Comparison of ENCODE assay signal across 9 cellular contexts in the genomic region with DNA sequence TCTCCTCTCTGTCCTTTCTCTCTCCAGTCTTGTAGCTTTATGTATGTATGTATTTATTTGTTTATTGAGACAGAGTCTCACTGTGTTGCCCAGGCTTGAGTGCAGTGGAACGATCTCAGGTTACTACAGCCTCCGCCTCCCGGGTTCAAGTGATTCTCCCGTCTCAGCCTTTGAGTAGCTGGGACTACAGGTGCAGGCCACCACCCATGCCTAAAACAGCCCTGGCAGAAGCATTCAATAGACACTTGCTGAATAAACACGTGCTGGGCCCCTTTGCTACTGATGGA. TPM values are rescaled to one million over a fixed set of nuclear protein-coding genes. Genes with fewer than 3 reads are reported as not detected.
DNase-seq lines count a peak whose midpoint lies in the region; ATAC-seq and TF ChIP-seq lines count a peak whose summit lies in the region.
"Had no signal": no experiment of that assay in that cellular context is flagged by ENCODE, and none has a peak within 500 bp of the region (broad histone marks: within the 10 kb centered on the region; RNA-seq: fewer than 3 reads in every experiment).

No MANE protein-coding gene starts in this region.

- H3K4me3 ChIP-seq in breast epithelium (peak overlapping the region in 1 of 3 donors; percentile 4), lower lobe of right lung (peak overlapping the region; percentile 60), thoracic aorta (peak overlapping the region; percentile 75), thyroid gland (replicated peaks in 1 of 3) (no peak overlapping the region)

- TF ChIP-seq POLR2A in breast epithelium (IDR thresholded peaks at IDR 0.05) (no peak), thyroid gland (IDR thresholded peaks at IDR 0.05) (no peak)

- no peaks in the 10 kb centered on the region for H3K9me3 Mint-ChIP-seq in MCF 10A (ENCODE audit: unreplicated experiment)
- no peaks in the 10 kb centered on the region for H3K9me3 Mint-ChIP-seq in activated CD8-positive, alpha-beta T cell treated with anti-CD3 and anti-CD28 coated beads, Interleukin-2, amount 10 ng/mL, durations not matched to agents 7 days and 5 days (ENCODE audit: insufficient read depth)

- H3K36me3 ChIP-seq in breast epithelium (no peaks in the 10 kb centered on the region), lower lobe of right lung (peaks cover 50% of the 10 kb centered on the region), thoracic aorta (peaks cover 19% of the 10 kb centered on the region), thyroid gland (peaks cover 19 to 35% of the 10 kb centered on the region in 2 donors)

- H3K27ac ChIP-seq in breast epithelium (no peak overlapping the region), lower lobe of right lung (no peak overlapping the region), thoracic aorta (peak overlapping the region; percentile 31 to 56), thyroid gland (no peak overlapping the region)

- WGBS in thyroid gland, 2 donors: 49 to 51% methylated on average over 5 of the region's 5 CpGs

- no peak overlapping the region for H3K27ac Mint-ChIP-seq in MCF 10A (ENCODE audit: low read depth, unreplicated experiment)
- H3K27ac Mint-ChIP-seq in activated CD8-positive, alpha-beta T cell treated with anti-CD3 and anti-CD28 coated beads, Interleukin-2, amount 10 ng/mL, durations not matched to agents 7 days and 5 days: peak overlapping the region; percentile 14

- peaks cover 35% of the 10 kb centered on the region for H3K4me1 Mint-ChIP-seq in MCF 10A (ENCODE audit: insufficient read depth, unreplicated experiment)
- peaks cover 41% of the 10 kb centered on the region for H3K4me1 Mint-ChIP-seq in activated CD8-positive, alpha-beta T cell treated with anti-CD3 and anti-CD28 coated beads, Interleukin-2, amount 10 ng/mL, durations not matched to agents 7 days and 5 days (ENCODE audit: low read depth)

- H3K36me3 Mint-ChIP-seq in MCF 10A (ENCODE audit: insufficient read depth, unreplicated experiment): peaks cover 42% of the 10 kb centered on the region
- H3K36me3 Mint-ChIP-seq in activated CD8-positive, alpha-beta T cell treated with anti-CD3 and anti-CD28 coated beads, Interleukin-2, amount 10 ng/mL, durations not matched to agents 7 days and 5 days (ENCODE audit: low read depth): peaks cover 42% of the 10 kb centered on the region

- CTCF ChIA-PET in MCF 10A (lab: Yijun Ruan, JAX): no interaction called here
- CTCF ChIA-PET in activated CD8-positive, alpha-beta T cell treated with anti-CD3 and anti-CD28 coated beads, Interleukin-2, amount 10 ng/mL, durations not matched to agents 7 days and 5 days (lab: Charles Lee): no interaction called here

- H3K27me3 Mint-ChIP-seq in MCF 10A (ENCODE audit: insufficient read depth, unreplicated experiment): no peaks in the 10 kb centered on the region
- no peaks in the 10 kb centered on the region for H3K27me3 Mint-ChIP-seq in activated CD8-positive, alpha-beta T cell treated with anti-CD3 and anti-CD28 coated beads, Interleukin-2, amount 10 ng/mL, durations not matched to agents 7 days and 5 days (ENCODE audit: low read depth)

- H3K27me3 ChIP-seq in breast epithelium (no peaks in the 10 kb centered on the region), lower lobe of right lung (ENCODE audit: low read depth) (no peaks in the 10 kb centered on the region), thoracic aorta (replicated peaks; ENCODE audit: insufficient read depth) (no peaks in the 10 kb centered on the region), thyroid gland (no peaks in the 10 kb centered on the region)

- TF ChIP-seq CTCF in MCF 10A (IDR thresholded peaks at IDR 0.05; ENCODE audit: unreplicated experiment): no peak
- TF ChIP-seq CTCF in breast epithelium (IDR thresholded peaks at IDR 0.05): no peak
- TF ChIP-seq CTCF in lower lobe of right lung (IDR thresholded peaks at IDR 0.05): no peak
- no peak for TF ChIP-seq CTCF in thoracic aorta (IDR thresholded peaks at IDR 0.05)
- TF ChIP-seq CTCF in thyroid gland (IDR thresholded peaks at IDR 0.05): no peak

- no peak for DNase-seq in MCF 10A (ENCODE audit: unreplicated experiment)
- no peak for DNase-seq in breast epithelium (ENCODE audit: low spot score in 2 of 2)
- DNase-seq in activated CD8-positive, alpha-beta T cell treated with anti-CD3 and anti-CD28 coated beads, Interleukin-2, amount 10 ng/mL, durations not matched to agents 7 days and 5 days: no peak
- no peak for DNase-seq in lower lobe of right lung
- DNase-seq in thoracic aorta (ENCODE audit: low spot score): no peak
- DNase-seq in thyroid gland: no peak
- DNase-seq in HK-2 (ENCODE audit: unreplicated experiment): no peak
- DNase-seq in AML-193 (lab: John Stamatoyannopoulos, UW): no peak
- DNase-seq: NCI-H146 had no signal

- no TSS peak for BruUV-seq in MCF 10A (replicated peaks; lab: Mats Ljungman, UMichigan)

- no peak for ATAC-seq in activated CD8-positive, alpha-beta T cell treated with anti-CD3 and anti-CD28 coated beads, Interleukin-2, amount 10 ng/mL, durations not matched to agents 7 days and 5 days
- ATAC-seq in lower lobe of right lung (no peak), thoracic aorta (ENCODE audit: insufficient number of reproducible peaks, low FRiP score, low read depth) (no peak)

- H3K4me1 ChIP-seq in breast epithelium (peaks cover 8 to 28% of the 10 kb centered on the region in 2 donors), lower lobe of right lung (peaks cover 45% of the 10 kb centered on the region), thoracic aorta (ENCODE audit: control insufficient read depth in 1 of 2, low read depth in 2 of 2) (peaks cover 41 to 70% of the 10 kb centered on the region in 2 donors), thyroid gland (peaks cover 14 to 46% of the 10 kb centered on the region in 2 donors)

- POLR2A ChIA-PET in MCF 10A (lab: Yijun Ruan, JAX): interaction anchor here (8.0 kb wide), 1 partner anchor 14 kb away, joined by 123 read pairs; no protein-coding TSS in a partner anchor
- POLR2A ChIA-PET in activated CD8-positive, alpha-beta T cell treated with anti-CD3 and anti-CD28 coated beads, Interleukin-2, amount 10 ng/mL, durations not matched to agents 7 days and 5 days (lab: Charles Lee): interaction anchor here (0.6 to 8.0 kb wide), 2 partner anchors 15 to 58 kb away, joined by 3 to 170 read pairs; no protein-coding TSS in a partner anchor

- peak overlapping the region; percentile 78 for H3K4me3 Mint-ChIP-seq in MCF 10A (ENCODE audit: unreplicated experiment)
- peak overlapping the region; percentile 74 for H3K4me3 Mint-ChIP-seq in activated CD8-positive, alpha-beta T cell treated with anti-CD3 and anti-CD28 coated beads, Interleukin-2, amount 10 ng/mL, durations not matched to agents 7 days and 5 days

- H3K9me3 ChIP-seq in breast epithelium (no peaks in the 10 kb centered on the region), lower lobe of right lung (no peaks in the 10 kb centered on the region), thoracic aorta (no peaks in the 10 kb centered on the region), thyroid gland (no peaks in the 10 kb centered on the region)

- intact Hi-C loops in MCF 10A (cut with micrococcal nuclease): no loop called here
- intact Hi-C loops in breast epithelium (cut with DNase I; ENCODE audit: low total_unique reads): no loop called here
- intact Hi-C loops in lower lobe of right lung (cut with DNase I): no loop called here
- intact Hi-C loops in thyroid gland (cut with DNase I): no loop called here

RNA-seq across cellular contexts. Expression of a gene that starts 2.5 kb away (rescaled TPM):
- 20.4 and 24.3 TPM in 2 replicates for total RNA-seq in MCF 10A (2022)
- total RNA-seq in breast epithelium: 10 to 100 TPM; 40.3 to 62.7 (median 51.4) TPM
- total RNA-seq in activated CD8-positive, alpha-beta T cell treated with anti-CD3 and anti-CD28 coated beads, Interleukin-2, amount 10 ng/mL, durations not matched to agents 7 days and 5 days: 10 to 100 TPM; 37.4 to 39.7 TPM
- 46.8 TPM for total RNA-seq in lower lobe of right lung
- 100 to 1,000 TPM in 1 of 2 donors, 10 to 100 TPM in 1; 86.1 to 110 TPM for total RNA-seq in thoracic aorta
- total RNA-seq in thyroid gland: 10 to 100 TPM; 74.6 to 98.0 (median 84.0) TPM

RNA-seq across cellular contexts. Expression of a gene that starts 10.7 kb away (rescaled TPM):
- total RNA-seq in MCF 10A (2022): 47.2 and 48.2 TPM in 2 replicates
- 10 to 100 TPM; 45.9 to 86.1 (median 57.5) TPM for total RNA-seq in breast epithelium
- total RNA-seq in activated CD8-positive, alpha-beta T cell treated with anti-CD3 and anti-CD28 coated beads, Interleukin-2, amount 10 ng/mL, durations not matched to agents 7 days and 5 days: 10 to 100 TPM; 25.0 to 26.1 TPM
- total RNA-seq in lower lobe of right lung: 84.5 TPM
- 100 to 1,000 TPM in 1 of 2 donors, 10 to 100 TPM in 1; 71.3 to 123 TPM for total RNA-seq in thoracic aorta
- total RNA-seq in thyroid gland: 100 to 1,000 TPM in 1 of 4 donors, 10 to 100 TPM in 3; 64.4 to 107 (median 80.8) TPM

RNA-seq across cellular contexts. Expression of a gene that starts 56.5 kb away (rescaled TPM):
- total RNA-seq in MCF 10A (2022): 95.6 and 105 TPM in 2 replicates
- 10 to 100 TPM; 51.4 to 64.9 (median 62.1) TPM for total RNA-seq in breast epithelium
- 10 to 100 TPM; 55.1 to 60.4 TPM for total RNA-seq in activated CD8-positive, alpha-beta T cell treated with anti-CD3 and anti-CD28 coated beads, Interleukin-2, amount 10 ng/mL, durations not matched to agents 7 days and 5 days
- 72.2 TPM for total RNA-seq in lower lobe of right lung
- total RNA-seq in thoracic aorta: 10 to 100 TPM; 48.7 to 50.1 TPM
- 100 to 1,000 TPM in 2 of 4 donors, 10 to 100 TPM in 2; 80.0 to 131 (median 111) TPM for total RNA-seq in thyroid gland

Comparison
In these comparisons a context has a peak if more than half of its experiments do, and no peak if none do; other contexts are left out.
1. H3K27ac ChIP-seq: peak in thoracic aorta (2 of 2); none in breast epithelium (0 of 2), lower lobe of right lung (single experiment) and thyroid gland (0 of 3).
2. H3K4me3 ChIP-seq: peak in lower lobe of right lung (single experiment) and thoracic aorta (single experiment); none in thyroid gland (0 of 3).